Comparison of ENCODE assay signal across 24 cellular contexts in genomic region chr14:93075891-93076290, GRCh38. TPM values are rescaled to one million over a fixed set of nuclear protein-coding genes. Genes with fewer than 3 reads are reported as not detected.
DNase-seq lines count a peak whose midpoint lies in the region; ATAC-seq lines count a peak whose summit lies in the region.
"Had no signal": no experiment of that assay in that cellular context is flagged by ENCODE, and none has a peak within 500 bp of the region (broad histone marks: within the 10 kb centered on the region; RNA-seq: fewer than 3 reads in every experiment).

No MANE protein-coding gene starts in this region.

- no peak overlapping the region for H2AFZ ChIP-seq in mesenchymal stem cell (ENCODE audit: low read depth, low read length)

- no peak overlapping the region for H3K4ac ChIP-seq in mesenchymal stem cell (ENCODE audit: low read depth in 1 of 2, low read length in 2 of 2)

- H3K4me3 ChIP-seq in mesenchymal stem cell (ENCODE audit: insufficient read depth in 1 of 2, low read depth in 1 of 2, low read length in 2 of 2) = no peak overlapping the region
- H3K4me3 ChIP-seq: lung, skin epidermis, thoracic aorta had no signal

- ATAC-seq in stimulated activated naive CD8-positive, alpha-beta T cell treated with anti-CD3 and anti-CD28 coated beads, Interleukin-15, Interleukin-2, amounts not matched to agents 100 U/mL and 50 U/mL, for 24 hours = no peak
- no peak for ATAC-seq in central memory CD8-positive, alpha-beta T cell (replicated peaks; ENCODE audit: extremely low read depth, poor library complexity, severe bottlenecking)
- no peak for ATAC-seq in natural killer cell treated with Interleukin-12 subunit alpha and Interleukin-12 subunit beta and Interleukin-15 and Interleukin-18, amount 100 ng/mL, for 72 hours
- ATAC-seq in GM21723 (IDR thresholded peaks at IDR 0.05; ENCODE audit: unreplicated experiment) (no peak), GM18870 (IDR thresholded peaks at IDR 0.05; ENCODE audit: unreplicated experiment) (no peak)
- ATAC-seq: HCT116, SK-N-SH treated with all-trans-retinoic acid at 6 μM for 48 hours had no signal

- H3K18ac ChIP-seq in mesenchymal stem cell (ENCODE audit: low read depth in 1 of 2, low read length in 2 of 2) = no peak overlapping the region

- H2BK12ac ChIP-seq in mesenchymal stem cell (ENCODE audit: low read length in 2 of 2) = no peak overlapping the region

- no peak overlapping the region for H4K8ac ChIP-seq in mesenchymal stem cell (ENCODE audit: low read length)

- no peak overlapping the region for H3K4me3 Mint-ChIP-seq in stimulated activated naive CD8-positive, alpha-beta T cell treated with anti-CD3 and anti-CD28 coated beads, Interleukin-15, Interleukin-2, amounts not matched to agents 100 ng/mL and 50 ng/mL, for 24 hours
- H3K4me3 Mint-ChIP-seq in central memory CD8-positive, alpha-beta T cell = no peak overlapping the region
- H3K4me3 Mint-ChIP-seq in natural killer cell treated with Interleukin-12 subunit alpha and Interleukin-12 subunit beta and Interleukin-15 and Interleukin-18, amount 100 ng/mL, for 72 hours = no peak overlapping the region

- no peak overlapping the region for H4K91ac ChIP-seq in mesenchymal stem cell (ENCODE audit: low read length)

- H2AK5ac ChIP-seq in mesenchymal stem cell (ENCODE audit: low read length, severe bottlenecking) = no peak overlapping the region

- H2BK15ac ChIP-seq in mesenchymal stem cell (ENCODE audit: low read depth, poor library complexity, severe bottlenecking) = no peak overlapping the region

- H3K9me3 ChIP-seq in mesenchymal stem cell (ENCODE audit: control insufficient read depth, low read length) = no peaks in the 10 kb centered on the region
- H3K9me3 ChIP-seq: thoracic aorta had no signal

- peak overlapping the region in 1 of 2 experiments; percentile 35 for H3K14ac ChIP-seq in mesenchymal stem cell (ENCODE audit: low read length in 2 of 2)

- H3K23ac ChIP-seq in mesenchymal stem cell (ENCODE audit: low read length in 2 of 2) = peak overlapping the region in 1 of 2 experiments; percentile 48

- peaks cover 79% of the 10 kb centered on the region for H3K4me1 Mint-ChIP-seq in stimulated activated naive CD8-positive, alpha-beta T cell treated with anti-CD3 and anti-CD28 coated beads, Interleukin-15, Interleukin-2, amounts not matched to agents 100 ng/mL and 50 ng/mL, for 24 hours (ENCODE audit: low read depth)
- H3K4me1 Mint-ChIP-seq in central memory CD8-positive, alpha-beta T cell = peaks cover 42% of the 10 kb centered on the region
- peaks cover 49 to 59% of the 10 kb centered on the region in 2 donors for H3K4me1 Mint-ChIP-seq in natural killer cell treated with Interleukin-12 subunit alpha and Interleukin-12 subunit beta and Interleukin-15 and Interleukin-18, amount 100 ng/mL, for 72 hours (ENCODE audit: low read depth in 2 of 2)

- H2BK5ac ChIP-seq in mesenchymal stem cell (ENCODE audit: low read depth, low read length, poor library complexity, severe bottlenecking) = no peak overlapping the region

- H3K4me1 ChIP-seq in mesenchymal stem cell (ENCODE audit: control insufficient read depth, insufficient read depth, low read depth, low read length) = peaks cover 10% of the 10 kb centered on the region

- H3K27ac Mint-ChIP-seq in stimulated activated naive CD8-positive, alpha-beta T cell treated with anti-CD3 and anti-CD28 coated beads, Interleukin-15, Interleukin-2, amounts not matched to agents 100 ng/mL and 50 ng/mL, for 24 hours = peak overlapping the region; percentile 83
- H3K27ac Mint-ChIP-seq in central memory CD8-positive, alpha-beta T cell (ENCODE audit: low read depth) = peak overlapping the region; percentile 45
- peak overlapping the region; percentile 29 to 98 for H3K27ac Mint-ChIP-seq in natural killer cell treated with Interleukin-12 subunit alpha and Interleukin-12 subunit beta and Interleukin-15 and Interleukin-18, amount 100 ng/mL, for 72 hours

- H3K9ac ChIP-seq in mesenchymal stem cell (ENCODE audit: low read length) = no peak overlapping the region

- H3K9me3 Mint-ChIP-seq in stimulated activated naive CD8-positive, alpha-beta T cell treated with anti-CD3 and anti-CD28 coated beads, Interleukin-15, Interleukin-2, amounts not matched to agents 100 ng/mL and 50 ng/mL, for 24 hours = no peaks in the 10 kb centered on the region
- H3K9me3 Mint-ChIP-seq in central memory CD8-positive, alpha-beta T cell = no peaks in the 10 kb centered on the region
- no peaks in the 10 kb centered on the region for H3K9me3 Mint-ChIP-seq in natural killer cell treated with Interleukin-12 subunit alpha and Interleukin-12 subunit beta and Interleukin-15 and Interleukin-18, amount 100 ng/mL, for 72 hours

- no peak overlapping the region for H3K4me2 ChIP-seq in mesenchymal stem cell (ENCODE audit: low read length, poor library complexity, severe bottlenecking)

- H3K27me3 ChIP-seq in mesenchymal stem cell (ENCODE audit: control insufficient read depth in 1 of 2, insufficient read depth in 1 of 2, low read length in 2 of 2) = peaks cover 0 to 8% of the 10 kb centered on the region in 2 experiments

- no peak for DNase-seq in stimulated activated naive CD8-positive, alpha-beta T cell treated with anti-CD3 and anti-CD28 coated beads, Interleukin-15, Interleukin-2, amounts not matched to agents 100 U/mL and 50 U/mL, for 24 hours
- DNase-seq in central memory CD8-positive, alpha-beta T cell (ENCODE audit: low spot score in 2 of 2) = no peak
- DNase-seq in natural killer cell treated with Interleukin-12 subunit alpha and Interleukin-12 subunit beta and Interleukin-15 and Interleukin-18, amount 100 ng/mL, for 72 hours (ENCODE audit: low spot score) = no peak
- DNase-seq in iPS-NIHi11 (ENCODE audit: low spot score) (no peak), mesenchymal stem cell (no peak)
- DNase-seq: activated CD4-positive, alpha-beta T cell treated with anti-CD3 and anti-CD28 coated beads, Interleukin-2, amount 50 U/mL, for 4 hours; activated effector memory CD4-positive, alpha-beta T cell treated with anti-CD3 and anti-CD28 coated beads, Interleukin-2, amount 50 U/mL, for 16 hours; DMS 273 treated with DMSO at 0.1 percent for 48 hours; glutamatergic neuron; NCI-H1092 treated with DMSO at 0.1 percent for 48 hours; NCI-H1930; NCI-H774; occipital lobe; stimulated activated CD4-positive, alpha-beta T cell treated with anti-CD3 and anti-CD28 coated beads, Interleukin-1b, Interleukin-23, amount 100 ng/mL, for 48 hours had no signal

- H3K36me3 ChIP-seq in mesenchymal stem cell (ENCODE audit: control insufficient read depth in 1 of 2, insufficient read depth in 2 of 2, low read depth in 1 of 2, low read length in 2 of 2) = no peaks in the 10 kb centered on the region
- H3K36me3 ChIP-seq: thoracic aorta had no signal

- no peak overlapping the region for H2BK120ac ChIP-seq in mesenchymal stem cell (ENCODE audit: low read depth, low read length)

- no peak overlapping the region for H3K27ac ChIP-seq in mesenchymal stem cell (ENCODE audit: low read length, poor library complexity, severe bottlenecking)
- H3K27ac ChIP-seq: C4-2B, thoracic aorta, VCaP had no signal

- H3K36me3 Mint-ChIP-seq in stimulated activated naive CD8-positive, alpha-beta T cell treated with anti-CD3 and anti-CD28 coated beads, Interleukin-15, Interleukin-2, amounts not matched to agents 100 ng/mL and 50 ng/mL, for 24 hours (ENCODE audit: low read depth) = peaks cover 10% of the 10 kb centered on the region
- H3K36me3 Mint-ChIP-seq in central memory CD8-positive, alpha-beta T cell (ENCODE audit: insufficient read depth) = peaks cover 4% of the 10 kb centered on the region
- no peaks in the 10 kb centered on the region for H3K36me3 Mint-ChIP-seq in natural killer cell treated with Interleukin-12 subunit alpha and Interleukin-12 subunit beta and Interleukin-15 and Interleukin-18, amount 100 ng/mL, for 72 hours

- H3K79me1 ChIP-seq in mesenchymal stem cell (replicated peaks; ENCODE audit: low read length, poor library complexity, severe bottlenecking) = peaks cover 19% of the 10 kb centered on the region

- no peaks in the 10 kb centered on the region for H3K27me3 Mint-ChIP-seq in stimulated activated naive CD8-positive, alpha-beta T cell treated with anti-CD3 and anti-CD28 coated beads, Interleukin-15, Interleukin-2, amounts not matched to agents 100 ng/mL and 50 ng/mL, for 24 hours
- H3K27me3 Mint-ChIP-seq in central memory CD8-positive, alpha-beta T cell = no peaks in the 10 kb centered on the region
- no peaks in the 10 kb centered on the region for H3K27me3 Mint-ChIP-seq in natural killer cell treated with Interleukin-12 subunit alpha and Interleukin-12 subunit beta and Interleukin-15 and Interleukin-18, amount 100 ng/mL, for 72 hours

RNA-seq across cellular contexts. Expression of gene ITPK1, which starts 39.8 kb away (rescaled TPM):
- total RNA-seq in natural killer cell treated with Interleukin-12 subunit alpha and Interleukin-12 subunit beta and Interleukin-15 and Interleukin-18, amount 100 ng/mL, for 72 hours = 10 to 100 TPM; 57.9 to 92.1 TPM
- polyA plus RNA-seq in mesenchymal stem cell (2013, experiment 1 of 2) = 8.1 TPM
- 7.9 TPM for polyA plus RNA-seq in mesenchymal stem cell (2013, experiment 2 of 2)
